In genomic region chr18:26003817-26004216, GRCh38 we compare ENCODE assay signal across 16 cellular contexts.
DNase-seq lines count a peak whose midpoint lies in the region; ATAC-seq and TF ChIP-seq lines count a peak whose summit lies in the region.
"Had no signal": no experiment of that assay in that cellular context is flagged by ENCODE, and none has a peak within 500 bp of the region (broad histone marks: within the 10 kb centered on the region; RNA-seq: fewer than 3 reads in every experiment).

No MANE protein-coding gene starts in this region.

- no TSS peak for BruUV-seq in Panc1 (replicated peaks; lab: Mats Ljungman, UMichigan)

- H3K36me3 ChIP-seq in Karpas-422 (ENCODE audit: insufficient read depth, low read length) (no peaks in the 10 kb centered on the region), Panc1 (ENCODE audit: control insufficient read depth, insufficient read depth, low read length) (no peaks in the 10 kb centered on the region)
- H3K36me3 ChIP-seq: BE2C had no signal

- no peak overlapping the region for H2AFZ ChIP-seq in Karpas-422 (ENCODE audit: low read length)
- H2AFZ ChIP-seq: GM23338 had no signal

- H3K9ac ChIP-seq in Karpas-422 (ENCODE audit: low read length), result no peak overlapping the region

- H3K27me3 ChIP-seq in Karpas-422 (ENCODE audit: low read length) (no peaks in the 10 kb centered on the region), Panc1 (ENCODE audit: control insufficient read depth, insufficient read depth, low read length) (no peaks in the 10 kb centered on the region)
- H3K27me3 ChIP-seq: BE2C had no signal

- POLR2A ChIA-PET in Panc1 (lab: Charles Lee), result no interaction called here

- no peaks in the 10 kb centered on the region for H3K79me2 ChIP-seq in Karpas-422 (ENCODE audit: low read length)

- H3K9me2 ChIP-seq in Karpas-422 (replicated peaks; ENCODE audit: insufficient read depth, low read length), result no peaks in the 10 kb centered on the region

- CTCF ChIA-PET in Panc1 (lab: Charles Lee), result interaction anchor here (0.5 kb wide), 1 partner anchor 694 kb away, joined by 3 read pairs; no protein-coding TSS in a partner anchor

- TF ChIP-seq CTCF in Panc1 (IDR thresholded peaks at IDR 0.05), result no peak
- no peak for TF ChIP-seq CTCF in fibroblast of mammary gland (conservative IDR thresholded peaks at IDR 0.05; ENCODE audit: control insufficient read depth, insufficient read depth, low read depth, low read length)

- peak; percentile 55 for ATAC-seq in GM18867 (IDR thresholded peaks at IDR 0.05; ENCODE audit: unreplicated experiment)
- ATAC-seq in Panc1, result 0 out of 2 replicates have a peak, but pooled peaks have one; percentile 30
- ATAC-seq in GM18520 (IDR thresholded peaks at IDR 0.05; ENCODE audit: unreplicated experiment), result no peak
- ATAC-seq: GM23338 had no signal

- in situ Hi-C loops in Panc1 (cut with HindIII; ENCODE audit: low pct_unique_long_range_greater_than_20kb, low sequenced_read_pairs), result no loop called here

- H4K20me1 ChIP-seq in Karpas-422 (ENCODE audit: insufficient read depth, low read depth, low read length), result no peaks in the 10 kb centered on the region; the same call in 1 of the 2 replicates

- no peak overlapping the region for H3K4me2 ChIP-seq in Karpas-422 (ENCODE audit: low read depth, low read length, poor library complexity, severe bottlenecking)
- H3K4me2 ChIP-seq: GM23338 had no signal

- H3K4me1 ChIP-seq in Karpas-422 (ENCODE audit: low read length), result no peaks in the 10 kb centered on the region
- no peaks in the 10 kb centered on the region for H3K4me1 ChIP-seq in Panc1 (ENCODE audit: control insufficient read depth, insufficient read depth, low read length)
- H3K4me1 ChIP-seq: BE2C had no signal

- DNase-seq in Karpas-422, result peak; percentile 53
- no peak for DNase-seq in Panc1 (ENCODE audit: low read depth, low spot score)
- peak; percentile 25 for DNase-seq in fibroblast of mammary gland (ENCODE audit: low read depth)
- DNase-seq in HuH-7.5 (ENCODE audit: low spot score), result no peak
- no peak for DNase-seq in Kasumi-1 (lab: John Stamatoyannopoulos, UW)
- DNase-seq: CD4-positive, CD25-positive, alpha-beta regulatory T cell; CD8-positive, alpha-beta memory T cell; COR-L47; DMS 273 treated with DMSO at 0.1 percent for 48 hours; DND-41; EL; HCEC 1CT had no signal

- H3K27ac ChIP-seq in Karpas-422 (ENCODE audit: low read length) (no peak overlapping the region), Panc1 (ENCODE audit: low read length) (no peak overlapping the region)

- H3K4me3 ChIP-seq in Karpas-422 (ENCODE audit: low read length) (no peak overlapping the region), Panc1 (ENCODE audit: low read depth in 2 of 2, low read length in 2 of 2) (no peak overlapping the region), fibroblast of mammary gland (ENCODE audit: control insufficient read depth, low read depth, low read length) (no peak overlapping the region)
- H3K4me3 ChIP-seq: GM23338 had no signal

- intact Hi-C loops in Panc1 (cut with micrococcal nuclease; ENCODE audit: unreplicated experiment), result no loop called here

- H3K9me3 ChIP-seq in Karpas-422 (ENCODE audit: low read length), result no peaks in the 10 kb centered on the region
- no peaks in the 10 kb centered on the region for H3K9me3 ChIP-seq in Panc1 (ENCODE audit: control insufficient read depth, insufficient read depth, low read depth, low read length)
- H3K9me3 ChIP-seq: BE2C had no signal

Comparison
In these comparisons a context has a peak if more than half of its experiments do, and no peak if none do; other contexts are left out.
1. DNase-seq: peak in Karpas-422 (single experiment) and fibroblast of mammary gland (single experiment); none in Panc1 (single experiment), HuH-7.5 (single experiment) and Kasumi-1 (0 of 2).